ENCODE assay signal across 8 cellular contexts in the genomic region with DNA sequence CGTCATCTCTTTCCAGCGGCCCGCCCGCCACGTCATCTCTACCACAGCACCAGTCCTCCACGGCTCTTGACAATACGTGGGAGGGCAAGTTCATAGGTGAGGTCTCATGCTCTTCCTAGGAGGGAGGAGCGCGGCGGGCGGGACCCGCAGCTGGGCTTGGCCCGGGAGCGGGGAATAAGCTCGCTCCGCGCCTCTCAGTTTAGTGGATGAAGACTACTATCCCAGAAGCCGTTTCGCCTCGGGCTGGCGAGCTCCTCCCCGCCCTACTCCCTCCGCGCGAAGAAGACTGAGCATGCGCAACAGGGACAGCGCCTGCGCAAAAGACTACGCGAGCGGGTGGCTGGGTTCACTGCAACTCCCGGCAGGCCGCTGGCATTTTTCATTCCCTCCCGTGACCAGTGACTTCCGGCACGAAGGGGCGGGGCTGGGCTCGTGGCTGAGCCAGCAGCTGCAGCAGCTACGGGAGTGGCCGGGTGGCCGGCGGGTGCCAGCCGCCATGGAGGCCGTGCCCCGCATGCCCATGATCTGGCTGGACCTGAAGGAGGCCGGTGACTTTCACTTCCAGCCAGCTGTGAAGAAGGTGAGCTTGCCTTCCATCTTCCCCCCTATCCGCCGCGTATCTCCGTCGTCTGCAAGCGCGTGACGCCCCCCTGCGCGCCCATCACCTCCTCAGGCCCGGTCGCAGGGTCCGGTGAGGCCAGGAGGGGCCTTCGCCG. TPM values are rescaled to one million over a fixed set of nuclear protein-coding genes. Genes with fewer than 3 reads are reported as not detected.
DNase-seq lines count a peak whose midpoint lies in the region; ATAC-seq and TF ChIP-seq lines count a peak whose summit lies in the region.

Gene PTPN23, plus strand, starts transcription at position 421 of the 716 bp plus-strand sequence. Its CDS starts 76 bp downstream, at position 497.

- peak; percentile 88 to 93 for TF ChIP-seq POLR2A in gastroesophageal sphincter (IDR thresholded peaks at IDR 0.05)

- peaks cover 0 to 8% of the 10 kb centered on the region in 2 experiments for H3K36me3 ChIP-seq in SK-N-SH (replicated peaks in 1 of 2; ENCODE audit: control insufficient read depth in 1 of 2, insufficient read depth in 2 of 2, low read length in 1 of 2)
- H3K36me3 ChIP-seq in gastroesophageal sphincter = peaks cover 0 to 10% of the 10 kb centered on the region in 2 donors

- ATAC-seq in HG02571 (IDR thresholded peaks at IDR 0.05; ENCODE audit: unreplicated experiment) (peak; percentile 80), gastroesophageal sphincter (peak; percentile 93)

- H3K9ac ChIP-seq in SK-N-SH = peak within 1 kb of the TSS; percentile 97

- peaks cover 68% of the 10 kb centered on the region for H3K79me2 ChIP-seq in SK-N-SH (ENCODE audit: insufficient read depth)

- no peak for TF ChIP-seq RAD21 in SK-N-SH (IDR thresholded peaks at IDR 0.05; ENCODE audit: low read length)

- peak within 1 kb of the TSS; percentile 90 for H2AFZ ChIP-seq in SK-N-SH (ENCODE audit: low read depth)

- DNase-seq in GM04504 (ENCODE audit: low read depth) (peak; percentile 98), NCI-H1048 (lab: John Stamatoyannopoulos, UW) (peak; percentile 97), SK-N-SH (peak; percentile 97), non-pigmented ciliary epithelial cell (ENCODE audit: low read depth) (peak; percentile 89), superior temporal gyrus (ENCODE audit: extremely low spot score) (peak; percentile 99)
- DNase-seq in activated naive CD4-positive, alpha-beta T cell treated with anti-CD3 and anti-CD28 coated beads, Interleukin-2, amount 50 U/mL, for 16 hours = peak; percentile 98

- no peak for TF ChIP-seq CTCF in SK-N-SH (IDR thresholded peaks at IDR 0.05)
- TF ChIP-seq CTCF in gastroesophageal sphincter (IDR thresholded peaks at IDR 0.05) = peak in 2 of 4 experiments; percentile 4 to 6

- POLR2A ChIA-PET in SK-N-SH (lab: Yijun Ruan, JAX) = interaction anchor here (0.6 to 1.2 kb wide), 11 partner anchors 9 to 371 kb away, joined by 3 to 4 read pairs (median 3); no protein-coding TSS in a partner anchor

- H3F3A ChIP-seq in SK-N-SH (replicated peaks; ENCODE audit: insufficient read depth) = peaks cover 3% of the 10 kb centered on the region

- peak within 1 kb of the TSS; percentile 87 to 98 for H3K27ac ChIP-seq in SK-N-SH (ENCODE audit: low read depth in 2 of 2, low read length in 1 of 2)
- H3K27ac ChIP-seq in gastroesophageal sphincter = peak within 1 kb of the TSS; percentile 87 to 97 (median 92)

- H3K27me3 ChIP-seq in SK-N-SH (ENCODE audit: insufficient read depth) (no peaks in the 10 kb centered on the region), gastroesophageal sphincter (no peaks in the 10 kb centered on the region)

- H3K4me1 ChIP-seq in SK-N-SH (ENCODE audit: control insufficient read depth in 1 of 2, insufficient read depth in 2 of 2, low read depth in 1 of 2, low read length in 1 of 2) (peaks cover 0 to 15% of the 10 kb centered on the region in 2 experiments; a peak in 1 of 4 replicates), gastroesophageal sphincter (peaks cover 0 to 56% (median 12%) of the 10 kb centered on the region in 3 donors)

- WGBS in SK-N-SH (ENCODE audit: low lambda C conversion rate) = 1% methylated on average over 33 of the region's 61 CpGs
- WGBS in gastroesophageal sphincter (ENCODE audit: low coverage in 1 of 2), 2 donors = 0 to 1% methylated on average over 8 to 15 of the region's 61 CpGs

- TF ChIP-seq EP300 in SK-N-SH (IDR thresholded peaks at IDR 0.05; ENCODE audit: borderline replicate concordance in 1 of 2, low read depth in 1 of 2, low read length in 1 of 2) (no peak), gastroesophageal sphincter (IDR thresholded peaks at IDR 0.05) (no peak)

- H3K9me2 ChIP-seq in SK-N-SH = no peaks in the 10 kb centered on the region

- H3K4me2 ChIP-seq in SK-N-SH = peak within 1 kb of the TSS; percentile 98

- H3K4me3 ChIP-seq in SK-N-SH (ENCODE audit: low read depth in 2 of 2, low read length in 1 of 2) = peak within 1 kb of the TSS; percentile 77 to 96
- H3K4me3 ChIP-seq in gastroesophageal sphincter = peak within 1 kb of the TSS; percentile 63 to 88

- CTCF ChIA-PET in SK-N-SH (lab: Yijun Ruan, JAX) = interaction anchor here (0.7 to 2.0 kb wide), 5 partner anchors 9 to 401 kb away, joined by 3 to 12 read pairs (median 3); partner anchors contain the start of gene NBEAL2

- H4K20me1 ChIP-seq in SK-N-SH (ENCODE audit: insufficient read depth) = peaks cover 40% of the 10 kb centered on the region

- no peaks in the 10 kb centered on the region for H3K9me3 ChIP-seq in SK-N-SH
- no peaks in the 10 kb centered on the region for H3K9me3 ChIP-seq in gastroesophageal sphincter

TF ChIP-seq in SK-N-SH, 30 proteins besides CTCF, POLR2A, EP300 and RAD21 (continues in another document):
- peak; percentile 91 for TF ChIP-seq SIN3A (IDR thresholded peaks at IDR 0.05; ENCODE audit: borderline replicate concordance, low read depth, low read length)
- TF ChIP-seq, protein P1, sequence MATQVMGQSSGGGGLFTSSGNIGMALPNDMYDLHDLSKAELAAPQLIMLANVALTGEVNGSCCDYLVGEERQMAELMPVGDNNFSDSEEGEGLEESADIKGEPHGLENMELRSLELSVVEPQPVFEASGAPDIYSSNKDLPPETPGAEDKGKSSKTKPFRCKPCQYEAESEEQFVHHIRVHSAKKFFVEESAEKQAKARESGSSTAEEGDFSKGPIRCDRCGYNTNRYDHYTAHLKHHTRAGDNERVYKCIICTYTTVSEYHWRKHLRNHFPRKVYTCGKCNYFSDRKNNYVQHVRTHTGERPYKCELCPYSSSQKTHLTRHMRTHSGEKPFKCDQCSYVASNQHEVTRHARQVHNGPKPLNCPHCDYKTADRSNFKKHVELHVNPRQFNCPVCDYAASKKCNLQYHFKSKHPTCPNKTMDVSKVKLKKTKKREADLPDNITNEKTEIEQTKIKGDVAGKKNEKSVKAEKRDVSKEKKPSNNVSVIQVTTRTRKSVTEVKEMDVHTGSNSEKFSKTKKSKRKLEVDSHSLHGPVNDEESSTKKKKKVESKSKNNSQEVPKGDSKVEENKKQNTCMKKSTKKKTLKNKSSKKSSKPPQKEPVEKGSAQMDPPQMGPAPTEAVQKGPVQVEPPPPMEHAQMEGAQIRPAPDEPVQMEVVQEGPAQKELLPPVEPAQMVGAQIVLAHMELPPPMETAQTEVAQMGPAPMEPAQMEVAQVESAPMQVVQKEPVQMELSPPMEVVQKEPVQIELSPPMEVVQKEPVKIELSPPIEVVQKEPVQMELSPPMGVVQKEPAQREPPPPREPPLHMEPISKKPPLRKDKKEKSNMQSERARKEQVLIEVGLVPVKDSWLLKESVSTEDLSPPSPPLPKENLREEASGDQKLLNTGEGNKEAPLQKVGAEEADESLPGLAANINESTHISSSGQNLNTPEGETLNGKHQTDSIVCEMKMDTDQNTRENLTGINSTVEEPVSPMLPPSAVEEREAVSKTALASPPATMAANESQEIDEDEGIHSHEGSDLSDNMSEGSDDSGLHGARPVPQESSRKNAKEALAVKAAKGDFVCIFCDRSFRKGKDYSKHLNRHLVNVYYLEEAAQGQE (IDR thresholded peaks at IDR 0.05; ENCODE audit: low read depth, low read length) = no peak
- peak; percentile 27; the same call in 1 of the 2 replicates for TF ChIP-seq JUND (IDR thresholded peaks at IDR 0.05)
- peak; percentile 77 for TF ChIP-seq POLR2AphosphoS5 (IDR thresholded peaks at IDR 0.05; ENCODE audit: low read depth, low read length)
- no peak for TF ChIP-seq GATA2 (CRISPR knock-in tag; IDR thresholded peaks at IDR 0.05)
- peak; percentile 75 for TF ChIP-seq USF2 (IDR thresholded peaks at IDR 0.05; ENCODE audit: borderline replicate concordance, low read depth, low read length)
- TF ChIP-seq ELF1 (IDR thresholded peaks at IDR 0.05) = peak; percentile 66; the same call in 1 of the 2 replicates
- peak; percentile 92 for TF ChIP-seq NRF1 (IDR thresholded peaks at IDR 0.05; ENCODE audit: low read depth, low read length)
- no peak for TF ChIP-seq FOXJ3 (CRISPR knock-in tag; IDR thresholded peaks at IDR 0.05)
- TF ChIP-seq RFX5 (IDR thresholded peaks at IDR 0.05; ENCODE audit: low read length) = no peak; the same call in 1 of the 2 replicates
- TF ChIP-seq NFIC (IDR thresholded peaks at IDR 0.05; ENCODE audit: borderline replicate concordance) = peak; percentile 34; the same call in 1 of the 2 replicates
- TF ChIP-seq, protein P2, sequence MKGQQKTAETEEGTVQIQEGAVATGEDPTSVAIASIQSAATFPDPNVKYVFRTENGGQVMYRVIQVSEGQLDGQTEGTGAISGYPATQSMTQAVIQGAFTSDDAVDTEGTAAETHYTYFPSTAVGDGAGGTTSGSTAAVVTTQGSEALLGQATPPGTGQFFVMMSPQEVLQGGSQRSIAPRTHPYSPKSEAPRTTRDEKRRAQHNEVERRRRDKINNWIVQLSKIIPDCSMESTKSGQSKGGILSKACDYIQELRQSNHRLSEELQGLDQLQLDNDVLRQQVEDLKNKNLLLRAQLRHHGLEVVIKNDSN (IDR thresholded peaks at IDR 0.05; ENCODE audit: borderline replicate concordance, low read depth) = peak; percentile 93
- no peak for TF ChIP-seq IRF3 (IDR thresholded peaks at IDR 0.05; ENCODE audit: low read depth, low read length)

RNA-seq across cellular contexts. Expression of gene PTPN23, which starts in this region (rescaled TPM):
- polyA plus RNA-seq in SK-N-SH (2012; rRNA removed) = 4.4 and 10.9 TPM in 2 replicates
- polyA plus RNA-seq in SK-N-SH (2012; cell fraction: cytosol; rRNA removed) = 2.7 and 4.3 TPM in 2 replicates
- 29.6 and 47.7 TPM in 2 replicates for polyA plus RNA-seq in SK-N-SH (2012; cell fraction: nucleus; rRNA removed)
- total RNA-seq in gastroesophageal sphincter = 10 to 100 TPM in 3 of 4 donors, 1 to 10 TPM in 1; 9.1 to 34.2 (median 19.5) TPM

Comparison
In these comparisons a context has a peak if more than half of its experiments do, and no peak if none do; other contexts are left out.
1. Peak in every context shown above with its lines: DNase-seq, ATAC-seq, H3K4me3 ChIP-seq and H3K27ac ChIP-seq.